In the genomic region with DNA sequence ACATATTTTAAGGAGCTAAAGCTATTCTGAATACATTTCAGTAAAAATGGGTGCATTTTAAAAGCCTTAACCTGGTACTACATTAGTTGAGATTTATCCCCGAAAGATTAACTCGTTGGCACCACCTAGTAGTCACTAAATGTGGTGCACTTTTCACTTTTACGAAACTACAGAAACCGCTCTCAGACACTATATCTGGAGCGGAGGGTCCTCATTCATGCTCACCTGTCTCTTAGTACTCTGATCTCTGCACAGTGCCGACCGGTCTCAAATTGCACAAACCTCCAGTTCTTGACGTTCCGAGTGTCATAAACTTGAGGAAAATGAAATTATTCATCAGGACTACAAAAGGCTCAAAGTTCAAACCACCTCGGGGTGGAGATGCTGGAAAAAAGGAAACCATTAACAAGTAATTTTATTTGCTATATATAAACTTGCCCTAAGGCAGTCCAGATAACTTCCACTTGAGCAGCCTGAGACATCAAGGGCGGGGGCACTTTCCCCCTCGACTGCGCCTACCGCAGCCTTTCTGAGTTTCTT, we compare ENCODE assay signal across 8 cellular contexts. TPM values are rescaled to one million over a fixed set of nuclear protein-coding genes. Genes with fewer than 3 reads are reported as not detected.
A peak's percentile ranks its signal among the peaks of the same experiment; 100 is the strongest.
DNase-seq lines count a peak whose midpoint lies in the region; ATAC-seq and TF ChIP-seq lines count a peak whose summit lies in the region.

No MANE protein-coding gene starts in this region.

- no peaks in the 10 kb centered on the region for H3K4me1 ChIP-seq in OCI-LY3 (ENCODE audit: low read length)
- H3K4me1 ChIP-seq in hepatocyte (ENCODE audit: insufficient read depth), result peaks cover 8% of the 10 kb centered on the region

- in situ Hi-C loops in astrocyte of the cerebellum (cut with HindIII; ENCODE audit: low sequenced_read_pairs), result no loop called here

- H3K9ac ChIP-seq in OCI-LY3 (ENCODE audit: low read length), result peak overlapping the region; percentile 99

- H3K36me3 ChIP-seq in OCI-LY3 (replicated peaks; ENCODE audit: low read depth, low read length) (no peaks in the 10 kb centered on the region), hepatocyte (replicated peaks; ENCODE audit: insufficient read depth, low read depth) (no peaks in the 10 kb centered on the region)

- TF ChIP-seq CTCF in AG10803 (conservative IDR thresholded peaks at IDR 0.05; ENCODE audit: low read length) (peak; percentile 63), GM12873 (IDR thresholded peaks at IDR 0.05; ENCODE audit: insufficient read depth, low read depth, low read length, missing control alignments) (peak; percentile 59), OCI-LY3 (IDR thresholded peaks at IDR 0.05; ENCODE audit: low read depth, low read length) (peak; percentile 54), astrocyte of the cerebellum (IDR thresholded peaks at IDR 0.05; ENCODE audit: low read depth, low read length, missing control alignments) (peak; percentile 63), hepatocyte (IDR thresholded peaks at IDR 0.05; ENCODE audit: poor library complexity) (peak; percentile 58)

- peak overlapping the region; percentile 78 for H3K27ac ChIP-seq in OCI-LY3 (ENCODE audit: low read length)
- H3K27ac ChIP-seq in hepatocyte, result peak overlapping the region; percentile 95

- ATAC-seq in HG03571 (IDR thresholded peaks at IDR 0.05; ENCODE audit: unreplicated experiment), result peak; percentile 35

- H3K9me3 ChIP-seq in OCI-LY3 (ENCODE audit: insufficient read depth, low read length), result no peaks in the 10 kb centered on the region
- H3K9me3 ChIP-seq in hepatocyte (ENCODE audit: low read depth), result no peaks in the 10 kb centered on the region

- H2AFZ ChIP-seq in OCI-LY3 (ENCODE audit: low read depth, low read length) (peak overlapping the region; percentile 43; the same call in 1 of the 2 replicates), hepatocyte (peak overlapping the region; percentile 59)

- peaks cover 10% of the 10 kb centered on the region for H3K79me2 ChIP-seq in OCI-LY3 (ENCODE audit: low read length)
- peaks cover 39% of the 10 kb centered on the region for H3K79me2 ChIP-seq in hepatocyte

- H3K9me2 ChIP-seq in hepatocyte (replicated peaks; ENCODE audit: insufficient read depth), result no peaks in the 10 kb centered on the region

- peak overlapping the region; percentile 94 for H3K4me3 ChIP-seq in AG10803 (ENCODE audit: low read length)
- peak overlapping the region; percentile 95 for H3K4me3 ChIP-seq in OCI-LY3 (ENCODE audit: low read length)
- H3K4me3 ChIP-seq in astrocyte of the cerebellum (ENCODE audit: low read depth, low read length), result peak overlapping the region; percentile 67
- H3K4me3 ChIP-seq in hepatocyte, result peak overlapping the region; percentile 73

- DNase-seq in AG10803 (ENCODE audit: low read depth), result peak; percentile 64
- peak; percentile 46 for DNase-seq in astrocyte of the cerebellum (ENCODE audit: low read depth)
- DNase-seq in hepatocyte (ENCODE audit: low spot score), result peak; percentile 66
- DNase-seq in renal cortical epithelial cell (ENCODE audit: low read depth), result peak; percentile 69
- no peak for DNase-seq in NCI-H187 (lab: John Stamatoyannopoulos, UW)

- H4K20me1 ChIP-seq in OCI-LY3 (ENCODE audit: insufficient read depth, low read length), result no peaks in the 10 kb centered on the region
- no peaks in the 10 kb centered on the region for H4K20me1 ChIP-seq in hepatocyte (ENCODE audit: insufficient read depth, poor library complexity, severe bottlenecking)

- H3K27me3 ChIP-seq in OCI-LY3 (ENCODE audit: low read depth, low read length) (no peaks in the 10 kb centered on the region), hepatocyte (no peaks in the 10 kb centered on the region)

- peak overlapping the region; percentile 70 for H3K4me2 ChIP-seq in OCI-LY3 (ENCODE audit: low read length)
- H3K4me2 ChIP-seq in hepatocyte, result peak overlapping the region; percentile 84

- WGBS in hepatocyte (ENCODE audit: low lambda C conversion rate, missing lambda C conversion rate), result 2% methylated on average over 14 of the region's 14 CpGs

RNA-seq across cellular contexts. Expression of a gene that starts 0.7 kb away (rescaled TPM):
- total RNA-seq in hepatocyte (47.6 and 48.1 TPM in 2 replicates), renal cortical epithelial cell (20.7 and 41.0 TPM in 2 replicates)
- 24.2 and 25.7 TPM in 2 replicates for polyA plus RNA-seq in hepatocyte

RNA-seq across cellular contexts. Expression of a gene that starts 0.8 kb away (rescaled TPM):
- total RNA-seq in hepatocyte, result 10.2 and 23.5 TPM in 2 replicates
- 6.8 TPM in 2 replicates for polyA plus RNA-seq in hepatocyte
- total RNA-seq in renal cortical epithelial cell, result 13.2 and 31.7 TPM in 2 replicates

RNA-seq across cellular contexts. Expression of a gene that starts 32.4 kb away (rescaled TPM):
- total RNA-seq in hepatocyte (22.8 and 25.2 TPM in 2 replicates), renal cortical epithelial cell (26.9 and 77.6 TPM in 2 replicates)
- 47.2 and 49.8 TPM in 2 replicates for polyA plus RNA-seq in hepatocyte

RNA-seq across cellular contexts. Expression of a gene that starts 54.6 kb away (rescaled TPM):
- total RNA-seq in hepatocyte (0.50 and 2.0 TPM in 2 replicates), renal cortical epithelial cell (0.25 and 9.7 TPM in 2 replicates)
- polyA plus RNA-seq in hepatocyte, result 0.25 and 0.61 TPM in 2 replicates

Comparison
In these comparisons a context has a peak if more than half of its experiments do, and no peak if none do; other contexts are left out.
1. DNase-seq: peak in AG10803 (single experiment), astrocyte of the cerebellum (single experiment), hepatocyte (single experiment) and renal cortical epithelial cell (single experiment); none in NCI-H187 (0 of 2).
2. Peak in every context shown above with its lines, with median percentiles within 50 percentile points of each other: H3K4me3 ChIP-seq and CTCF ChIP-seq.